Comparison of ENCODE assay signal across 15 cellular contexts in the genomic region with DNA sequence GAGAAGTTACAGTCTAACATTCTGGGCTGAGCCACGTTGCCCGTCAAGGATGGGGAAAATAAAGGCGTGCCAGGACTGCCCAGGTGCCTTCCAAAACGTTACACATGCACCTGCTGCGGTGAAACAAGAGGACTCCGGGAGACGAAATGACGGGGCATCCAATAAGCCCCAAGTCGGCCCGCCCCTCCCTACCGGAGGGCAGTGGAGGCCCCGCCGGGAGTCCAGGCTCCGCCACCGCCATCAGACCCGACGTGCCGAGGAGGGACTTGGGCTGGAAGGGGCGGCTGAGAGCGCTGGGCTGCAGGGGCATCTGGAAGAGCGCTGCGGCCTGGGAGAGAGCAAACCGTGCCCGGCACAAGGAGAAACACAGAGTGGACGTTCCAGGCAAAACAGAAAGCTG.
DNase-seq lines count a peak whose midpoint lies in the region; ATAC-seq lines count a peak whose summit lies in the region.
"Had no signal": no experiment of that assay in that cellular context is flagged by ENCODE, and none has a peak within 500 bp of the region (broad histone marks: within the 10 kb centered on the region; RNA-seq: fewer than 3 reads in every experiment).

No MANE protein-coding gene starts in this region.

- intact Hi-C loops in CD4-positive, alpha-beta memory T cell (cut with micrococcal nuclease) = no loop called here

- H3K79me1 ChIP-seq in neuronal stem cell (ENCODE audit: low read depth, low read length) (no peaks in the 10 kb centered on the region), trophoblast cell (ENCODE audit: low read length) (no peaks in the 10 kb centered on the region)

- H3K18ac ChIP-seq in neuronal stem cell (ENCODE audit: low read length) (peak overlapping the region; percentile 93), trophoblast cell (ENCODE audit: low read length) (no peak overlapping the region)

- no peak overlapping the region for H3K27ac ChIP-seq in neuronal stem cell (replicated peaks; ENCODE audit: low read length)
- no peak overlapping the region for H3K27ac ChIP-seq in CD4-positive, alpha-beta memory T cell (ENCODE audit: low read depth, low read length)
- no peak overlapping the region for H3K27ac ChIP-seq in trophoblast cell (ENCODE audit: low read depth, low read length)
- H3K27ac ChIP-seq: C4-2B had no signal

- peak overlapping the region; percentile 6 for H2BK120ac ChIP-seq in neuronal stem cell (ENCODE audit: low read depth, low read length)
- no peak overlapping the region for H2BK120ac ChIP-seq in trophoblast cell (ENCODE audit: insufficient read depth, low read length, poor library complexity)

- no peak for ATAC-seq in GM18868 (IDR thresholded peaks at IDR 0.05; ENCODE audit: unreplicated experiment)
- ATAC-seq: CD8-positive, alpha-beta T cell had no signal

- no peaks in the 10 kb centered on the region for H3K4me1 Mint-ChIP-seq in CD4-positive, alpha-beta memory T cell

- H2AK5ac ChIP-seq in neuronal stem cell (ENCODE audit: low read depth, low read length) = peak overlapping the region; percentile 48
- H2AK5ac ChIP-seq in trophoblast cell (ENCODE audit: low read length) = no peak overlapping the region

- WGBS in neuronal stem cell (ENCODE audit: extremely low coverage in 2 of 2, insufficient read length in 2 of 2, insufficient replicate concordance in 1 of 2), 2 donors = no CpG with 5 or more reads among the region's 25 CpGs
- WGBS in trophoblast cell (ENCODE audit: extremely low coverage, insufficient coverage, insufficient read length) = no CpG with 5 or more reads among the region's 25 CpGs

- no peak overlapping the region for H3K4ac ChIP-seq in neuronal stem cell (ENCODE audit: low read length)
- no peak overlapping the region for H3K4ac ChIP-seq in trophoblast cell (ENCODE audit: low read depth, low read length)

- no peaks in the 10 kb centered on the region for H3K79me2 ChIP-seq in trophoblast cell (ENCODE audit: control insufficient read depth, insufficient read depth, low read length, poor library complexity)

- CTCF ChIA-PET in CD4-positive, alpha-beta memory T cell (lab: Charles Lee; ENCODE audit: partially characterized antibody) = no interaction called here

- H3K4me3 Mint-ChIP-seq in CD4-positive, alpha-beta memory T cell = no peak overlapping the region
- H3K4me3 Mint-ChIP-seq: CD8-positive, alpha-beta T cell had no signal

- H4K91ac ChIP-seq in neuronal stem cell (ENCODE audit: low read depth, low read length, poor library complexity) (no peak overlapping the region), trophoblast cell (ENCODE audit: low read depth, low read length) (no peak overlapping the region)

- no peak overlapping the region for H4K8ac ChIP-seq in neuronal stem cell (ENCODE audit: low read depth, low read length)
- H4K8ac ChIP-seq in trophoblast cell (ENCODE audit: low read depth, low read length) = no peak overlapping the region

- H3K36me3 ChIP-seq in neuronal stem cell (replicated peaks in 1 of 2; ENCODE audit: control insufficient read depth in 2 of 2, insufficient read depth in 2 of 2, low read length in 2 of 2) (no peaks in the 10 kb centered on the region), trophoblast cell (ENCODE audit: control insufficient read depth in 1 of 2, insufficient read depth in 2 of 2, low read length in 2 of 2) (no peaks in the 10 kb centered on the region)
- no peaks in the 10 kb centered on the region for H3K36me3 ChIP-seq in CD4-positive, alpha-beta memory T cell (ENCODE audit: insufficient read depth, low read length)
- H3K36me3 ChIP-seq: BE2C, HAP-1 had no signal

- H3K9ac ChIP-seq in neuronal stem cell (ENCODE audit: low read depth, low read length, poor library complexity) = no peak overlapping the region
- no peak overlapping the region for H3K9ac ChIP-seq in trophoblast cell (ENCODE audit: low read length)

- H4K12ac ChIP-seq in trophoblast cell (ENCODE audit: low read depth, low read length) = no peak overlapping the region

- H3K4me1 ChIP-seq in neuronal stem cell (ENCODE audit: control insufficient read depth in 2 of 2, insufficient read depth in 1 of 2, low read depth in 1 of 2, low read length in 2 of 2) (peaks cover 18 to 32% of the 10 kb centered on the region in 2 donors), trophoblast cell (ENCODE audit: control insufficient read depth in 1 of 2, insufficient read depth in 2 of 2, low read length in 2 of 2) (no peaks in the 10 kb centered on the region)
- H3K4me1 ChIP-seq in CD4-positive, alpha-beta memory T cell (ENCODE audit: insufficient read depth, low read length) = no peaks in the 10 kb centered on the region
- H3K4me1 ChIP-seq: HAP-1 had no signal

- H2BK12ac ChIP-seq in neuronal stem cell (ENCODE audit: low read length) = peak overlapping the region; percentile 8
- H2BK12ac ChIP-seq in trophoblast cell (ENCODE audit: low read length) = no peak overlapping the region

- no peak overlapping the region for H3K4me3 ChIP-seq in neuronal stem cell (ENCODE audit: low read length in 2 of 2)
- no peak overlapping the region for H3K4me3 ChIP-seq in CD4-positive, alpha-beta memory T cell (ENCODE audit: low read length in 2 of 2)
- H3K4me3 ChIP-seq in trophoblast cell (ENCODE audit: low read depth, low read length) = no peak overlapping the region
- H3K4me3 ChIP-seq: HAP-1 had no signal

- peaks cover under 1 to 2% of the 10 kb centered on the region in 2 donors for H3K9me3 ChIP-seq in neuronal stem cell (replicated peaks in 1 of 2; ENCODE audit: control insufficient read depth in 2 of 2, insufficient read depth in 1 of 2, low read depth in 1 of 2, low read length in 2 of 2)
- H3K9me3 ChIP-seq in CD4-positive, alpha-beta memory T cell (ENCODE audit: control insufficient read depth in 1 of 2, low read length in 2 of 2) = no peaks in the 10 kb centered on the region
- peaks cover 8% of the 10 kb centered on the region for H3K9me3 ChIP-seq in trophoblast cell (ENCODE audit: insufficient read depth, low read depth, low read length)
- H3K9me3 ChIP-seq: BE2C, HAP-1 had no signal

- peak overlapping the region; percentile 93 for H2BK15ac ChIP-seq in neuronal stem cell (ENCODE audit: low read length)

- peak; percentile 47 for DNase-seq in activated effector memory CD4-positive, alpha-beta T cell treated with anti-CD3 and anti-CD28 coated beads, Interleukin-2, amount 50 U/mL, for 16 hours
- no peak for DNase-seq in activated effector memory CD4-positive, alpha-beta T cell treated with Interleukin-2 at 50 U/mL for 16 hours
- DNase-seq in ecto neural progenitor cell (ENCODE audit: low spot score) = peak; percentile 29
- DNase-seq in neuronal stem cell (ENCODE audit: low spot score) = no peak
- no peak for DNase-seq in CD4-positive, alpha-beta memory T cell
- DNase-seq in trophoblast cell = no peak
- DNase-seq: BE2C; CD8-positive, alpha-beta T cell; COR-L47; DMS153; DMS79 treated with DMSO at 0.1 percent for 48 hours; EL had no signal

- no peaks in the 10 kb centered on the region for H3K27me3 ChIP-seq in neuronal stem cell (ENCODE audit: control insufficient read depth in 3 of 3, insufficient read depth in 3 of 3, low read depth in 1 of 3, low read length in 3 of 3)
- H3K27me3 ChIP-seq in CD4-positive, alpha-beta memory T cell (ENCODE audit: insufficient read depth, low read length) = no peaks in the 10 kb centered on the region
- H3K27me3 ChIP-seq in trophoblast cell (ENCODE audit: insufficient read depth, low read length) = no peaks in the 10 kb centered on the region
- H3K27me3 ChIP-seq: BE2C had no signal

- no peak overlapping the region for H3K14ac ChIP-seq in neuronal stem cell (ENCODE audit: low read length)
- H3K14ac ChIP-seq in trophoblast cell (ENCODE audit: low read length) = no peak overlapping the region

- H3K27me3 Mint-ChIP-seq in CD4-positive, alpha-beta memory T cell = peaks cover 2 to 7% of the 10 kb centered on the region in 2 donors

- POLR2A ChIA-PET in CD4-positive, alpha-beta memory T cell (lab: Charles Lee; ENCODE audit: partially characterized antibody) = no interaction called here

- H3K23ac ChIP-seq in neuronal stem cell (ENCODE audit: low read depth, low read length, poor library complexity) = no peak overlapping the region
- H3K23ac ChIP-seq in trophoblast cell (ENCODE audit: low read length) = no peak overlapping the region

- H2BK5ac ChIP-seq in neuronal stem cell (ENCODE audit: low read length) (no peak overlapping the region), trophoblast cell (ENCODE audit: low read depth, low read length, poor library complexity) (no peak overlapping the region)

- H3K4me2 ChIP-seq in neuronal stem cell (ENCODE audit: insufficient read depth, low read length, poor library complexity, severe bottlenecking) (no peak overlapping the region), trophoblast cell (ENCODE audit: low read length) (no peak overlapping the region)

- H2AFZ ChIP-seq in neuronal stem cell (ENCODE audit: low read length) (no peak overlapping the region), trophoblast cell (ENCODE audit: insufficient read depth, low read length, poor library complexity) (no peak overlapping the region)

- no peaks in the 10 kb centered on the region for H3K9me3 Mint-ChIP-seq in CD4-positive, alpha-beta memory T cell
- H3K9me3 Mint-ChIP-seq: CD8-positive, alpha-beta T cell had no signal

- H3K36me3 Mint-ChIP-seq in CD4-positive, alpha-beta memory T cell = no peaks in the 10 kb centered on the region
- H3K36me3 Mint-ChIP-seq: CD8-positive, alpha-beta T cell had no signal

- H3K27ac Mint-ChIP-seq in CD4-positive, alpha-beta memory T cell = no peak overlapping the region
- H3K27ac Mint-ChIP-seq: CD8-positive, alpha-beta T cell had no signal

Comparison
In these comparisons a context has a peak if more than half of its experiments do, and no peak if none do; other contexts are left out.
1. DNase-seq: peak in activated effector memory CD4-positive, alpha-beta T cell treated with anti-CD3 and anti-CD28 coated beads, Interleukin-2, amount 50 U/mL, for 16 hours (single experiment) and ecto neural progenitor cell (single experiment); none in activated effector memory CD4-positive, alpha-beta T cell treated with Interleukin-2 at 50 U/mL for 16 hours (single experiment), neuronal stem cell (single experiment), CD4-positive, alpha-beta memory T cell (0 of 5) and trophoblast cell (0 of 2).